10 cellular contexts compared by ENCODE assay signal in the genomic region with DNA sequence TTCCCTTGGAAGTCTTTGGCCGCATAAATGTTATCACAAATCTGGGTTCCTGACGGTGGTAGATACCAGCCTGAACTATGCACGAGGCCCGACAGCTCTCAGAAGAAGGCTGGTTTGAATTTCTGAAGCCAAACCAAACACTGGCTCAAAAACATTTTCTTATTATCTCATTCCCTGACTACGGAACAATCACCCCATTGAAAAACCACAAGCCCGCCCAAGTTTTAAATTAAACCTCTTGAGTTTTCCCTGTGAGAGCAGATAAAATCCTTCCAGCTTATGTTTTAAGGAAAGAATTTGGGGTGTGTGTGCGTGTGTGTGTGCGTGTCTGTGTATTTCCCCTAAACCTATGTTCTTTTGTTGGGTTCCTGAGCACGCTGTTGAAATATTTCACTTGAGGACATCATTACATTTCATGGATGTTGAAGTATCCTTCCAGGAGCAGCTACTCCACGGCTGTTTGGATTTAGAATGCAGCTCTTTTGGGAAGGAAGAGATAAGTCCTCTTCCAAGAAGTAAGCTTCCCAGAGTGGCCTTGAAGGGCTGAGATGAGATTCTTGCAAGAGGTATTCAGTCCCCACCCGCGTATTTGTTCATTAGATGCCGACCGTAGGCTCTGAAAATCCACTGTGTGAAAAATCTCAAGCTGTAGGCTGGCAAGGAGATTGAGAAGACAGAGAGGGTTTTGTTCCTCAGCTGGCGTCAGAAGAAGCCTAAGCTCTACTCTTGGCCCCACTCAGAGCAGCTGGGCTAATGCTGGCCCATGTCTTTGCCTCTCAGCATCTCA.
DNase-seq lines count a peak whose midpoint lies in the region; FAIRE-seq and TF ChIP-seq lines count a peak whose summit lies in the region.
"Had no signal": no experiment of that assay in that cellular context is flagged by ENCODE, and none has a peak within 500 bp of the region (broad histone marks: within the 10 kb centered on the region; RNA-seq: fewer than 3 reads in every experiment).

No MANE protein-coding gene starts in this region.

- TF ChIP-seq POLR2A in Peyer's patch (IDR thresholded peaks at IDR 0.05) (no peak), esophagus squamous epithelium (IDR thresholded peaks at IDR 0.05) (no peak), testis (IDR thresholded peaks at IDR 0.05) (no peak)

- WGBS in esophagus squamous epithelium, 2 donors = 74 to 78% methylated on average over 13 to 15 of the region's 15 CpGs
- WGBS in mesodermal cell (ENCODE audit: insufficient coverage in 2 of 2), 2 experiments = 91 to 92% methylated on average over 10 to 12 of the region's 15 CpGs
- WGBS in testis, 2 donors = 34 to 44% methylated on average over 13 to 15 of the region's 15 CpGs

- TF ChIP-seq CTCF in Peyer's patch (IDR thresholded peaks at IDR 0.05) (no peak), esophagus squamous epithelium (IDR thresholded peaks at IDR 0.05) (no peak), testis (IDR thresholded peaks at IDR 0.05) (no peak), MM.1S (IDR thresholded peaks at IDR 0.05; ENCODE audit: low read length) (no peak)

- intact Hi-C loops in esophagus squamous epithelium (cut with DNase I) = no loop called here
- intact Hi-C loops in testis (cut with DNase I; ENCODE audit: low total_unique reads) = no loop called here

- no peak overlapping the region for H2AFZ ChIP-seq in MM.1S (ENCODE audit: low read length)

- no peak overlapping the region for H3K4me2 ChIP-seq in MM.1S (ENCODE audit: low read depth, low read length)

- H4K20me1 ChIP-seq in MM.1S (ENCODE audit: insufficient read depth, low read length) = no peaks in the 10 kb centered on the region

- H3K9ac ChIP-seq in MM.1S (ENCODE audit: low read length) = no peak overlapping the region

- H3K4me3 ChIP-seq in Peyer's patch (no peak overlapping the region), esophagus squamous epithelium (no peak overlapping the region), mesodermal cell (ENCODE audit: extremely low read depth, insufficient read depth, low read length, poor library complexity, severe bottlenecking) (no peak overlapping the region), testis (no peak overlapping the region), MM.1S (ENCODE audit: low read length) (no peak overlapping the region)

- DNase-seq in Peyer's patch = no peak
- no peak for DNase-seq in esophagus squamous epithelium (lab: John Stamatoyannopoulos, UW)
- peak; percentile 52 for DNase-seq in testis
- DNase-seq in RCC 7860 (ENCODE audit: low spot score) = no peak
- no peak for DNase-seq in activated CD4-positive, alpha-beta T cell treated with anti-CD3 and anti-CD28 coated beads, Interleukin-2, amount 50 U/mL, for 1 hour
- DNase-seq in MM.1S = no peak
- DNase-seq in DMS153 (lab: John Stamatoyannopoulos, UW) = no peak
- DNase-seq: activated naive CD4-positive, alpha-beta T cell treated with anti-CD3 and anti-CD28 coated beads for 36 hours; KG1 had no signal

- H3K9me2 ChIP-seq in MM.1S (replicated peaks; ENCODE audit: insufficient read depth, low read length) = no peaks in the 10 kb centered on the region

- peaks cover 0 to 11% (median 0%) of the 10 kb centered on the region in 4 donors for H3K4me1 ChIP-seq in Peyer's patch
- peaks cover 9 to 41% (median 19%) of the 10 kb centered on the region in 3 donors for H3K4me1 ChIP-seq in esophagus squamous epithelium
- H3K4me1 ChIP-seq in mesodermal cell (ENCODE audit: control insufficient read depth, insufficient read depth, low read length, poor library complexity, severe bottlenecking) = peaks cover 34% of the 10 kb centered on the region
- H3K4me1 ChIP-seq in testis = peaks cover 63% of the 10 kb centered on the region
- H3K4me1 ChIP-seq in MM.1S (ENCODE audit: low read length) = peaks cover 6% of the 10 kb centered on the region; the same call in 1 of the 2 replicates

- no peaks in the 10 kb centered on the region for H3F3A ChIP-seq in MM.1S (ENCODE audit: insufficient read depth, low read length)

- no peaks in the 10 kb centered on the region for H3K79me2 ChIP-seq in MM.1S (ENCODE audit: low read length)

- FAIRE-seq in RCC 7860 (lab: Jason Lieb, UNC) = no peak

- H3K27ac ChIP-seq in Peyer's patch (peak overlapping the region; percentile 4 to 43 (median 15)), esophagus squamous epithelium (peak overlapping the region in 3 of 4 donors; percentile 17 to 66 (median 60)), mesodermal cell (ENCODE audit: low read depth, low read length, severe bottlenecking) (peak overlapping the region; percentile 49), testis (peak overlapping the region; percentile 69 to 72), MM.1S (ENCODE audit: low read length) (no peak overlapping the region)

- H3K36me3 ChIP-seq in Peyer's patch (no peaks in the 10 kb centered on the region), esophagus squamous epithelium (no peaks in the 10 kb centered on the region), mesodermal cell (ENCODE audit: control insufficient read depth, insufficient read depth, low read length) (no peaks in the 10 kb centered on the region), testis (ENCODE audit: low read depth, missing control alignments) (no peaks in the 10 kb centered on the region), MM.1S (replicated peaks; ENCODE audit: insufficient read depth, low read length) (no peaks in the 10 kb centered on the region)

- no peaks in the 10 kb centered on the region for H3K9me3 ChIP-seq in Peyer's patch
- no peaks in the 10 kb centered on the region for H3K9me3 ChIP-seq in esophagus squamous epithelium
- no peaks in the 10 kb centered on the region for H3K9me3 ChIP-seq in mesodermal cell (ENCODE audit: control insufficient read depth, low read length)
- no peaks in the 10 kb centered on the region for H3K9me3 ChIP-seq in testis
- H3K9me3 ChIP-seq in MM.1S (replicated peaks; ENCODE audit: insufficient read depth, low read length) = no peaks in the 10 kb centered on the region

- H3K27me3 ChIP-seq in Peyer's patch (no peaks in the 10 kb centered on the region), esophagus squamous epithelium (peaks cover 0 to 14% (median 0%) of the 10 kb centered on the region in 4 donors), testis (no peaks in the 10 kb centered on the region), MM.1S (replicated peaks; ENCODE audit: insufficient read depth, low read length) (no peaks in the 10 kb centered on the region)
